ENCODE assay signal across 12 cellular contexts in the genomic region with DNA sequence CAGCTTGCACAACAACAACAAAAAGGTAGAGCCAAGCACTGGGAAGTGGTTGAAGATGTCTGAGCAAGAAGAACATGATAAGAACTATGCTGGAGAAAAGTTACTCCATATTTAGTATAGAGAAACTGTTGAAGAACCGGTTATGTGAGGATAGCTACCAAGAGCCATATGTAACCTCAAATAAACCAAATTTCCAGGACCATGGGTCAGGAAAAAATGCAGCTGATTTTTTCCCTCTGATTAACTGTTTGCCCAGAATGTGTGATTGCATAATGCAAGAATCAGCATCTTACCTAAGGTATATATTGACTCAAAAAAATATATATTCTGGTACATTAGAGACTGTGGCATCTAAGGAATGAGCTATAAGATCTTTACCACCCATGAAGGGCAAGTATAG.
"Had no signal": no experiment of that assay in that cellular context is flagged by ENCODE, and none has a peak within 500 bp of the region (broad histone marks: within the 10 kb centered on the region; RNA-seq: fewer than 3 reads in every experiment).

No MANE protein-coding gene starts in this region.

- DNase-seq: activated CD4-positive, alpha-beta T cell treated with anti-CD3 and anti-CD28 coated beads, Interleukin-2, amount 10 ng/mL, durations not matched to agents 7 days and 5 days; activated naive CD4-positive, alpha-beta T cell treated with anti-CD3 and anti-CD28 coated beads, Interleukin-2, amount 10 ng/mL, durations not matched to agents 7 days and 5 days; effector CD8-positive, alpha-beta T cell; left colon; lower lobe of right lung; midbrain; spleen; T-helper 2 cell had no signal

- H3K27me3 ChIP-seq: suprapubic skin had no signal

- ATAC-seq: activated T-helper 17 cell treated with anti-CD3 and anti-CD28 coated beads, Interleukin-2, amount 50 U/mL, for 72 hours; left colon; sciatic nerve had no signal

- H3K4me3 ChIP-seq: coronary artery, lower lobe of right lung, spleen, suprapubic skin had no signal

- H3K27ac ChIP-seq: coronary artery, lower lobe of right lung, spleen, suprapubic skin had no signal

- H3K36me3 ChIP-seq: lower lobe of right lung, spleen, suprapubic skin had no signal

- H3K9me3 ChIP-seq: lower lobe of right lung, spleen, suprapubic skin had no signal
